10 cellular contexts compared by ENCODE assay signal in genomic region chr19:55633866-55634265, GRCh38. TPM values are rescaled to one million over a fixed set of nuclear protein-coding genes. Genes with fewer than 3 reads are reported as not detected.
DNase-seq lines count a peak whose midpoint lies in the region; ATAC-seq and TF ChIP-seq lines count a peak whose summit lies in the region.
"Had no signal": no experiment of that assay in that cellular context is flagged by ENCODE, and none has a peak within 500 bp of the region (broad histone marks: within the 10 kb centered on the region; RNA-seq: fewer than 3 reads in every experiment).

No MANE protein-coding gene starts in this region.

- no peak for TF ChIP-seq CTCF in A673 (conservative IDR thresholded peaks at IDR 0.05; ENCODE audit: low read depth, low read length)

- H3K9me3 ChIP-seq in A673 (ENCODE audit: low read depth, low read length, poor library complexity, severe bottlenecking) (no peaks in the 10 kb centered on the region), muscle layer of colon (ENCODE audit: low read length) (no peaks in the 10 kb centered on the region)

- no peak overlapping the region for H3K27ac Mint-ChIP-seq in activated T-helper 17 cell treated with anti-CD3 and anti-CD28 coated beads, Interleukin-2, amount 50 U/mL, for 72 hours

- H3K9ac ChIP-seq in muscle layer of colon (ENCODE audit: low read length): no peak overlapping the region

- no TSS peak for BruUV-seq in A673 (replicated peaks; lab: Mats Ljungman, UMichigan)

- H3K27me3 ChIP-seq in A673 (replicated peaks; ENCODE audit: insufficient read depth, low read depth, low read length, poor library complexity) (no peaks in the 10 kb centered on the region), H7 (ENCODE audit: control insufficient read depth, insufficient read depth, low read length) (no peaks in the 10 kb centered on the region), muscle layer of colon (ENCODE audit: control insufficient read depth in 1 of 2, insufficient read depth in 2 of 2, low read length in 2 of 2) (no peaks in the 10 kb centered on the region)

- intact Hi-C loops in A673 (cut with micrococcal nuclease; ENCODE audit: unreplicated experiment): loop anchor here (2.0 to 5.0 kb wide), 2 partner anchors 175 to 492 kb away; no protein-coding TSS in a partner anchor

- peaks cover 14% of the 10 kb centered on the region for H3K4me1 ChIP-seq in A673 (ENCODE audit: insufficient read depth, low read length, poor library complexity, severe bottlenecking)
- H3K4me1 ChIP-seq in muscle layer of colon (ENCODE audit: insufficient read depth, low read length): peaks cover 28% of the 10 kb centered on the region

- peak overlapping the region; percentile 96 for H3K4me3 Mint-ChIP-seq in activated T-helper 17 cell treated with anti-CD3 and anti-CD28 coated beads, Interleukin-2, amount 50 U/mL, for 72 hours

- no peak for DNase-seq in A673 (ENCODE audit: low spot score)
- DNase-seq in H7: peak; percentile 16
- no peak for DNase-seq in cortex of kidney (lab: John Stamatoyannopoulos, UW)
- DNase-seq in NOMO-1 treated with DMSO at 0.1 percent for 48 hours (lab: John Stamatoyannopoulos, UW; ENCODE audit: unreplicated experiment): no peak
- DNase-seq: activated CD4-positive, alpha-beta T cell treated with anti-CD3 and anti-CD28 coated beads, Interleukin-2, amount 50 U/mL, for 4 hours; hippocampal formation had no signal

- no peak for ATAC-seq in activated T-helper 17 cell treated with anti-CD3 and anti-CD28 coated beads, Interleukin-2, amount 50 U/mL, for 72 hours (replicated peaks)
- ATAC-seq in GM21529 (IDR thresholded peaks at IDR 0.05; ENCODE audit: unreplicated experiment): no peak
- ATAC-seq in HG03095 (IDR thresholded peaks at IDR 0.05; ENCODE audit: unreplicated experiment): no peak

- no peaks in the 10 kb centered on the region for H3K27me3 Mint-ChIP-seq in activated T-helper 17 cell treated with anti-CD3 and anti-CD28 coated beads, Interleukin-2, amount 50 U/mL, for 72 hours

- H3K27ac ChIP-seq in A673 (ENCODE audit: low read depth, low read length, poor library complexity, severe bottlenecking) (peak overlapping the region; percentile 87), muscle layer of colon (ENCODE audit: low read depth, low read length) (peak overlapping the region; percentile 27)

- CTCF ChIA-PET in A673 (lab: Charles Lee): interaction anchor here (0.7 to 1.5 kb wide), 3 partner anchors 10 to 71 kb away, joined by 3 to 13 read pairs (median 5); partner anchors contain the start of gene ZNF784

- POLR2A ChIA-PET in A673 (lab: Charles Lee; ENCODE audit: low non-redundant PET): no interaction called here

- H3K36me3 Mint-ChIP-seq in activated T-helper 17 cell treated with anti-CD3 and anti-CD28 coated beads, Interleukin-2, amount 50 U/mL, for 72 hours (ENCODE audit: low read depth): peaks cover 34% of the 10 kb centered on the region

- H3K9me3 Mint-ChIP-seq in activated T-helper 17 cell treated with anti-CD3 and anti-CD28 coated beads, Interleukin-2, amount 50 U/mL, for 72 hours: peaks cover under 1% of the 10 kb centered on the region

- peaks cover 47% of the 10 kb centered on the region for H3K4me1 Mint-ChIP-seq in activated T-helper 17 cell treated with anti-CD3 and anti-CD28 coated beads, Interleukin-2, amount 50 U/mL, for 72 hours

- H3K36me3 ChIP-seq in A673 (ENCODE audit: insufficient read depth, low read length, poor library complexity, severe bottlenecking): no peaks in the 10 kb centered on the region
- no peaks in the 10 kb centered on the region; the same call in none of the 2 replicates for H3K36me3 ChIP-seq in H7 (replicated peaks; ENCODE audit: control insufficient read depth, insufficient read depth, low read length)
- H3K36me3 ChIP-seq in muscle layer of colon (ENCODE audit: insufficient read depth, low read length): no peaks in the 10 kb centered on the region

- H3K4me3 ChIP-seq in A673 (ENCODE audit: low read depth, low read length, poor library complexity, severe bottlenecking) (no peak overlapping the region), H7 (ENCODE audit: insufficient read depth, low read depth, low read length) (no peak overlapping the region), muscle layer of colon (ENCODE audit: low read depth in 1 of 2, low read length in 2 of 2) (no peak overlapping the region)

RNA-seq across cellular contexts. Expression of gene ZNF580, which starts 6.9 kb away (rescaled TPM):
- 49.1 and 65.7 TPM in 2 replicates for total RNA-seq in A673 (2021)
- total RNA-seq in H7 (2014; rRNA removed; shearing (Covaris generic)): 16.0 and 25.0 TPM in 2 replicates
- total RNA-seq in activated T-helper 17 cell treated with anti-CD3 and anti-CD28 coated beads, Interleukin-2, amount 50 U/mL, for 72 hours: 10 to 100 TPM; 21.9 to 22.2 TPM

RNA-seq across cellular contexts. Expression of gene ZNF784, which starts 9.5 kb away (rescaled TPM):
- 6.8 and 7.1 TPM in 2 replicates for total RNA-seq in A673 (2021)
- 9.8 and 12.5 TPM in 2 replicates for total RNA-seq in H7 (2014; rRNA removed; shearing (Covaris generic))
- 1 to 10 TPM; 4.6 to 5.3 TPM for total RNA-seq in activated T-helper 17 cell treated with anti-CD3 and anti-CD28 coated beads, Interleukin-2, amount 50 U/mL, for 72 hours

RNA-seq across cellular contexts. Expression of gene ZNF581, which starts 9.6 kb away (rescaled TPM):
- total RNA-seq in A673 (2021): 37.1 and 38.4 TPM in 2 replicates
- 64.7 and 67.0 TPM in 2 replicates for total RNA-seq in H7 (2014; rRNA removed; shearing (Covaris generic))
- total RNA-seq in activated T-helper 17 cell treated with anti-CD3 and anti-CD28 coated beads, Interleukin-2, amount 50 U/mL, for 72 hours: 10 to 100 TPM; 26.4 to 35.6 TPM

RNA-seq across cellular contexts. Expression of gene CCDC106, which starts 14.1 kb away (rescaled TPM):
- total RNA-seq in A673 (2021): 39.9 and 41.5 TPM in 2 replicates
- 13.2 and 14.4 TPM in 2 replicates for total RNA-seq in H7 (2014; rRNA removed; shearing (Covaris generic))
- total RNA-seq in activated T-helper 17 cell treated with anti-CD3 and anti-CD28 coated beads, Interleukin-2, amount 50 U/mL, for 72 hours: 1 to 10 TPM; 2.4 to 2.6 TPM

RNA-seq across cellular contexts. Expression of gene U2AF2, which starts 21.0 kb away (rescaled TPM):
- 385 and 411 TPM in 2 replicates for total RNA-seq in A673 (2021)
- total RNA-seq in H7 (2014; rRNA removed; shearing (Covaris generic)): 231 and 289 TPM in 2 replicates
- total RNA-seq in activated T-helper 17 cell treated with anti-CD3 and anti-CD28 coated beads, Interleukin-2, amount 50 U/mL, for 72 hours: 100 to 1,000 TPM; 254 to 333 TPM
